8 cellular contexts compared by ENCODE assay signal in genomic region chr12:106303202-106303820, GRCh38. TPM values are rescaled to one million over a fixed set of nuclear protein-coding genes. Genes with fewer than 3 reads are reported as not detected.
DNase-seq lines count a peak whose midpoint lies in the region; ATAC-seq and TF ChIP-seq lines count a peak whose summit lies in the region.

No MANE protein-coding gene starts in this region.

- H3K4me1 ChIP-seq in ACC112 (ENCODE audit: control insufficient read depth, insufficient read depth, low read length, unreplicated experiment) (peaks cover 14% of the 10 kb centered on the region), right atrium auricular region (peaks cover 0 to 77% of the 10 kb centered on the region in 2 donors), psoas muscle (peaks cover 77% of the 10 kb centered on the region)

- H3K9me3 ChIP-seq in right atrium auricular region (no peaks in the 10 kb centered on the region), psoas muscle (no peaks in the 10 kb centered on the region)

- DNase-seq in LoVo (ENCODE audit: low spot score) (peak; percentile 71), amygdala (lab: John Stamatoyannopoulos, UW) (peak; percentile 1 to 80 (median 58)), right atrium auricular region (ENCODE audit: low spot score) (peak; percentile 91), psoas muscle (peak; percentile 82 to 92), ureter (ENCODE audit: low spot score) (peak; percentile 88)
- DNase-seq in T-helper 2 cell treated with Interferon-gamma antibody and Interleukin-4, amounts not matched to agents 5 μg/mL and 100 μg/mL, for 36 hours (ENCODE audit: low spot score): peak; percentile 66

- H3K36me3 Mint-ChIP-seq in T-helper 2 cell treated with Interferon-gamma antibody and Interleukin-4, amounts not matched to agents 5 μg/mL and 100 μg/mL, for 36 hours (ENCODE audit: low read depth): no peaks in the 10 kb centered on the region

- H3K27me3 ChIP-seq in ACC112 (ENCODE audit: insufficient read depth, low read length): no peaks in the 10 kb centered on the region
- H3K27me3 ChIP-seq in right atrium auricular region: no peaks in the 10 kb centered on the region
- H3K27me3 ChIP-seq in psoas muscle (ENCODE audit: insufficient read depth in 3 of 3, low read length in 2 of 3): no peaks in the 10 kb centered on the region

- ATAC-seq in GM18868 (IDR thresholded peaks at IDR 0.05; ENCODE audit: unreplicated experiment) (peak; percentile 23), psoas muscle (peak; percentile 46 to 67 (median 52))

- H3K36me3 ChIP-seq in ACC112 (ENCODE audit: insufficient read depth, low read length): no peaks in the 10 kb centered on the region
- H3K36me3 ChIP-seq in right atrium auricular region: no peaks in the 10 kb centered on the region
- peaks cover 0 to 4% of the 10 kb centered on the region in 2 donors for H3K36me3 ChIP-seq in psoas muscle (ENCODE audit: insufficient read depth in 1 of 2, low read depth in 1 of 2)

- H3K4me3 ChIP-seq in ACC112 (ENCODE audit: low read depth, low read length) (peak overlapping the region; percentile 100), right atrium auricular region (peak overlapping the region; percentile 75 to 92), psoas muscle (peak overlapping the region; percentile 86)

- H3K27ac Mint-ChIP-seq in T-helper 2 cell treated with Interferon-gamma antibody and Interleukin-4, amounts not matched to agents 5 μg/mL and 100 μg/mL, for 36 hours: peak overlapping the region; percentile 100

- H3K27ac ChIP-seq in ACC112 (ENCODE audit: low read depth, low read length) (peak overlapping the region; percentile 91), right atrium auricular region (peak overlapping the region; percentile 97 to 99), psoas muscle (peak overlapping the region; percentile 97)

- H3K79me2 ChIP-seq in ACC112 (ENCODE audit: control insufficient read depth, insufficient read depth, low read length, unreplicated experiment): no peaks in the 10 kb centered on the region

- no peaks in the 10 kb centered on the region for H3K27me3 Mint-ChIP-seq in T-helper 2 cell treated with Interferon-gamma antibody and Interleukin-4, amounts not matched to agents 5 μg/mL and 100 μg/mL, for 36 hours (ENCODE audit: low read depth)

- peaks cover 28% of the 10 kb centered on the region for H3K4me1 Mint-ChIP-seq in T-helper 2 cell treated with Interferon-gamma antibody and Interleukin-4, amounts not matched to agents 5 μg/mL and 100 μg/mL, for 36 hours (ENCODE audit: low read depth)

- TF ChIP-seq CTCF in right atrium auricular region (IDR thresholded peaks at IDR 0.05) (peak in 1 of 2 donors; percentile 16), psoas muscle (IDR thresholded peaks at IDR 0.05) (peak; percentile 21)

- intact Hi-C loops in psoas muscle (cut with DNase I): loop anchor here (5.0 kb wide), 1 partner anchor 56 kb away; the partner anchor contains the start of gene CKAP4 (in 2 of the 2)

- WGBS in psoas muscle, 3 donors: 3 to 6% (median 4%) methylated on average over 23 to 28 of the region's 28 CpGs

- H3K4me3 Mint-ChIP-seq in T-helper 2 cell treated with Interferon-gamma antibody and Interleukin-4, amounts not matched to agents 5 μg/mL and 100 μg/mL, for 36 hours: peak overlapping the region; percentile 96

- H3K9me3 Mint-ChIP-seq in T-helper 2 cell treated with Interferon-gamma antibody and Interleukin-4, amounts not matched to agents 5 μg/mL and 100 μg/mL, for 36 hours: no peaks in the 10 kb centered on the region

- peak overlapping the region; percentile 99 for H2AFZ ChIP-seq in ACC112 (ENCODE audit: low read length, unreplicated experiment)

RNA-seq across cellular contexts. Expression of gene TCP11L2, which starts 0.8 kb away (rescaled TPM):
- total RNA-seq in right atrium auricular region (10 to 100 TPM; 34.0 to 59.1 TPM), psoas muscle (10 to 100 TPM; 26.7 to 63.1 (median 39.0) TPM), ureter (19.6 TPM)
- 10 to 100 TPM in 2 of 3 donors, 1 to 10 TPM in 1; 3.9 to 26.0 (median 15.2) TPM for polyA plus RNA-seq in psoas muscle

RNA-seq across cellular contexts. Expression of gene POLR3B, which starts 54.2 kb away (rescaled TPM):
- total RNA-seq in right atrium auricular region: 10 to 100 TPM in 1 of 2 donors, 1 to 10 TPM in 1; 6.0 to 10.7 TPM
- 10 to 100 TPM in 1 of 4 donors, 1 to 10 TPM in 3; 4.3 to 14.0 (median 8.4) TPM for total RNA-seq in psoas muscle
- polyA plus RNA-seq in psoas muscle: 1 to 10 TPM; 3.6 to 6.7 (median 5.3) TPM
- total RNA-seq in ureter: 24.4 TPM

RNA-seq across cellular contexts. Expression of gene CKAP4, which starts 55.5 kb away (rescaled TPM):
- total RNA-seq in right atrium auricular region: 10 to 100 TPM; 50.1 to 56.8 TPM
- 10 to 100 TPM; 14.2 to 24.4 (median 19.7) TPM for total RNA-seq in psoas muscle
- polyA plus RNA-seq in psoas muscle: 10 to 100 TPM in 1 of 3 donors, 1 to 10 TPM in 2; 7.6 to 14.7 (median 8.0) TPM
- total RNA-seq in ureter: 39.7 TPM

Comparison
In these comparisons a context has a peak if more than half of its experiments do, and no peak if none do; other contexts are left out.
1. Peak in every context shown above with its lines: DNase-seq, ATAC-seq, H3K4me3 ChIP-seq and H3K27ac ChIP-seq.